ENCODE assay signal across 8 cellular contexts in the genomic region with DNA sequence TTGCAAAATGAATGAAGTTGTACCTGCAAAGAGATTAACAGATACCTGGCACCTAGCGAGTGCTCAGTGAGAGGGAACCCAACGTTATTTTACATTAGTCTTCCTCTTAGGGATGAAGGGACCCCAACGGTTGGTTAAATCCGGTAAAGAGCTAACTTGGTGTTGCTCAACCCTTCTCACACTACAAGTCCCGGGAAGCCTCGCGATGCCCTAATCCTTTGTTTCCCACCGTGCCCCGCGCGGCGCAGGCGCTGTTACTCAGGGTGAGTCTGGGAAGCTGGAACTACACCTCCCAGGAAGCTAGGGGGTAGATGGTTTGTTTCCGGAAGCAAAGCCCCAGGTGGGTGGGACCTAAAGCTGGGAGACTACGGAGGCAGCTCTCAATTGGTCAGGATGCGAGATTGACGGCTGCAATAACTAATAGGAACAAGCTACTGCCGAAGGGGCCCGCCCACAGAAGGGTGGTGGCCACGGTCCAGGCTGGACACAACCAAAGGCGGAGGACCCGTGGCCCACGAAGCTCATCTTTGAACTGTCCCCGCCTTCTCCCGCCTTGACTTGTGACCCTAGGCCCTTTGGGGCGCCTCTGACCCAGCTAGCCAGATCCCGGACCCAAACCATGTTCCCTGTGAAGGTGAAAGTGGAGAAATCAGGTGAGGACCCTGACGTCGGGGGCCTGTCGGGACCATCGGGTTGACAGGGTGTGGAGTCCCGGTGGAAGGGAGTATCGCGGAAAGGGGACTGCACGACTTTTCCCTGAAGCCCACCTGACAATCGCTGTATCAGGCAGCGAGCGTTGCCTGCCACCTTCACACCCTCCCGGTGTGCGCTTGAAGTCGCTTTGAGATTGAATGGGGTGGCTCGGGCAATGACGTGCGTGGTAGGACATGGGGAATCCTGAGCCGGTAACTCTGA. TPM values are rescaled to one million over a fixed set of nuclear protein-coding genes. Genes with fewer than 3 reads are reported as not detected.
DNase-seq lines count a peak whose midpoint lies in the region; ATAC-seq and TF ChIP-seq lines count a peak whose summit lies in the region.

A gene with protein sequence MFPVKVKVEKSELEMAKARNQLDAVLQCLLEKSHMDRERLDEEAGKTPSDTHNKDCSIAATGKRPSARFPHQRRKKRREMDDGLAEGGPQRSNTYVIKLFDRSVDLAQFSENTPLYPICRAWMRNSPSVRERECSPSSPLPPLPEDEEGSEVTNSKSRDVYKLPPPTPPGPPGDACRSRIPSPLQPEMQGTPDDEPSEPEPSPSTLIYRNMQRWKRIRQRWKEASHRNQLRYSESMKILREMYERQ (plus strand): TSS at position 471 of the 915 bp plus-strand sequence. CDS start 149 bp downstream, at position 620.

- H3K4me1 Mint-ChIP-seq in activated naive CD8-positive, alpha-beta T cell treated with anti-CD3 and anti-CD28 coated beads for 36 hours: peaks cover 37% of the 10 kb centered on the region
- peaks cover 10% of the 10 kb centered on the region for H3K4me1 Mint-ChIP-seq in glutamatergic neuron (ENCODE audit: low read depth, unreplicated experiment)

- peaks cover 15% of the 10 kb centered on the region for H3K36me3 Mint-ChIP-seq in activated naive CD8-positive, alpha-beta T cell treated with anti-CD3 and anti-CD28 coated beads for 36 hours
- H3K36me3 Mint-ChIP-seq in glutamatergic neuron (ENCODE audit: unreplicated experiment): no peaks in the 10 kb centered on the region

- H3K36me3 ChIP-seq in osteoblast (ENCODE audit: insufficient read depth, low read length) (peaks cover 28% of the 10 kb centered on the region), thymus (ENCODE audit: control insufficient read depth, insufficient read depth) (peaks cover 10% of the 10 kb centered on the region)

- H3K4me2 ChIP-seq in osteoblast (ENCODE audit: insufficient read depth, low read length): peak within 1 kb of the TSS; percentile 89

- H4K20me1 ChIP-seq in osteoblast (ENCODE audit: insufficient read depth, low read length): peaks cover 11% of the 10 kb centered on the region

- peaks cover 43% of the 10 kb centered on the region for H3K79me2 ChIP-seq in osteoblast (ENCODE audit: insufficient read depth, low read length)

- WGBS in thymus: 1% methylated on average over 45 of the region's 45 CpGs

- H3K4me3 ChIP-seq in osteoblast (ENCODE audit: insufficient read depth, low read length) (peak within 1 kb of the TSS; percentile 95), thymus (ENCODE audit: low read length) (peak within 1 kb of the TSS; percentile 67)

- H3K9me3 Mint-ChIP-seq in activated naive CD8-positive, alpha-beta T cell treated with anti-CD3 and anti-CD28 coated beads for 36 hours: no peaks in the 10 kb centered on the region
- peaks cover 5% of the 10 kb centered on the region for H3K9me3 Mint-ChIP-seq in glutamatergic neuron (ENCODE audit: unreplicated experiment)

- no peaks in the 10 kb centered on the region for H3K27me3 Mint-ChIP-seq in activated naive CD8-positive, alpha-beta T cell treated with anti-CD3 and anti-CD28 coated beads for 36 hours
- peaks cover 6% of the 10 kb centered on the region for H3K27me3 Mint-ChIP-seq in glutamatergic neuron (ENCODE audit: unreplicated experiment)

- TF ChIP-seq CTCF in GM10248 (IDR thresholded peaks at IDR 0.05; ENCODE audit: control extremely low read depth, extremely low read depth, low read depth, missing control alignments) (no peak), glutamatergic neuron (IDR thresholded peaks at IDR 0.05; ENCODE audit: partially characterized antibody, unreplicated experiment) (no peak), osteoblast (IDR thresholded peaks at IDR 0.05; ENCODE audit: extremely low read depth, low read depth, low read length) (no peak)

- H3K4me3 Mint-ChIP-seq in activated naive CD8-positive, alpha-beta T cell treated with anti-CD3 and anti-CD28 coated beads for 36 hours: peak within 1 kb of the TSS; percentile 97
- peak within 1 kb of the TSS; percentile 93 for H3K4me3 Mint-ChIP-seq in glutamatergic neuron (ENCODE audit: unreplicated experiment)

- H3K27ac Mint-ChIP-seq in activated naive CD8-positive, alpha-beta T cell treated with anti-CD3 and anti-CD28 coated beads for 36 hours: peak within 1 kb of the TSS; percentile 94
- H3K27ac Mint-ChIP-seq in glutamatergic neuron (ENCODE audit: unreplicated experiment): peak within 1 kb of the TSS; percentile 73

- H3K27ac ChIP-seq in osteoblast (ENCODE audit: low read depth, low read length) (peak within 1 kb of the TSS; percentile 82), thymus (ENCODE audit: low read depth) (peak within 1 kb of the TSS; percentile 48)

- H3K9me3 ChIP-seq in osteoblast (ENCODE audit: low read depth, low read length) (no peaks in the 10 kb centered on the region), thymus (ENCODE audit: control insufficient read depth) (no peaks in the 10 kb centered on the region)

- H3K4me1 ChIP-seq in osteoblast (ENCODE audit: insufficient read depth, low read length) (peaks cover 29% of the 10 kb centered on the region), thymus (ENCODE audit: control insufficient read depth, insufficient read depth, low read length) (peaks cover 16% of the 10 kb centered on the region)

- peak; percentile 68 for ATAC-seq in HG02623 (IDR thresholded peaks at IDR 0.05; ENCODE audit: unreplicated experiment)

- POLR2A ChIA-PET in GM10248 (lab: Yijun Ruan, JAX): interaction anchor here (0.6 to 1.3 kb wide), 15 partner anchors 8 to 1339 kb away, joined by 3 to 13 read pairs (median 3); a partner anchor contains a TSS

- H2AFZ ChIP-seq in osteoblast (ENCODE audit: low read length): peak within 1 kb of the TSS; percentile 88

- CTCF ChIA-PET in GM10248 (lab: Yijun Ruan, JAX): interaction anchor here (0.7 to 2.6 kb wide), 14 partner anchors 11 to 380 kb away, joined by 3 to 6 read pairs (median 4); a partner anchor contains a TSS

- H3K27me3 ChIP-seq in osteoblast (ENCODE audit: insufficient read depth, low read length): no peaks in the 10 kb centered on the region
- no peaks in the 10 kb centered on the region for H3K27me3 ChIP-seq in thymus (ENCODE audit: control insufficient read depth, insufficient read depth)

- DNase-seq in GM10248 (ENCODE audit: extremely low spot score) (peak; percentile 93), NCI-H1105 (lab: John Stamatoyannopoulos, UW) (peak; percentile 99), SKM-1 treated with dmso at 0.1 percent for 144 hours (lab: John Stamatoyannopoulos, UW; ENCODE audit: unreplicated experiment) (peak; percentile 99), glutamatergic neuron (peak; percentile 98), osteoblast (ENCODE audit: insufficient read length, low spot score, missing footprints) (peak; percentile 99)
- peak; percentile 97 for DNase-seq in activated naive CD8-positive, alpha-beta T cell treated with anti-CD3 and anti-CD28 coated beads for 36 hours

RNA-seq across cellular contexts. Expression of the gene that starts here (rescaled TPM):
- 1 to 10 TPM; 5.1 to 7.0 TPM for total RNA-seq in activated naive CD8-positive, alpha-beta T cell treated with anti-CD3 and anti-CD28 coated beads for 36 hours
- total RNA-seq in glutamatergic neuron (ENCODE audit: unreplicated experiment) (29.8 TPM), osteoblast (9.0 and 13.6 TPM in 2 replicates)
- 24.2 TPM for polyA plus RNA-seq in thymus

Comparison
In these comparisons a context has a peak if more than half of its experiments do, and no peak if none do; other contexts are left out.
1. Peak in every context shown above with its lines: DNase-seq, ATAC-seq, H3K4me3 ChIP-seq and H3K27ac ChIP-seq.